In genomic region chr4:6580353-6580752, GRCh38 we compare ENCODE assay signal across 22 cellular contexts.
"Had no signal": no experiment of that assay in that cellular context is flagged by ENCODE, and none has a peak within 500 bp of the region (broad histone marks: within the 10 kb centered on the region; RNA-seq: fewer than 3 reads in every experiment).

No MANE protein-coding gene starts in this region.

- H3K9me3 ChIP-seq: MG63, SK-N-SH had no signal

- H3K9ac ChIP-seq: SK-N-SH had no signal

- H3K4me3 ChIP-seq: MG63 had no signal

- FAIRE-seq: HepG2, RCC 7860 had no signal

- H3K27me3 ChIP-seq: MG63 had no signal

- DNase-seq: IMR-90, Karpas-422, KG1, MG63, NCI-H1092, NCI-H1105 treated with DMSO at 0.1 percent for 48 hours, NCI-H1436, NCI-H187, NCI-H2029, NCI-H2081 treated with DMSO at 0.1 percent for 48 hours, NCI-H2171, NCI-H226, NCI-H446, NCI-H510A, NCI-H524 treated with DMSO at 0.1 percent for 48 hours, NCI-H69, NCI-H774, Right ventricle myocardium superior, RPMI8226, SK-N-SH had no signal

- H3K4me2 ChIP-seq: SK-N-SH had no signal

- ATAC-seq: HepG2 had no signal

- H3K36me3 ChIP-seq: MG63 had no signal
